Comparison of ENCODE assay signal across 29 cellular contexts in genomic region chr11:38123673-38124072, GRCh38.
"Had no signal": no experiment of that assay in that cellular context is flagged by ENCODE, and none has a peak within 500 bp of the region (broad histone marks: within the 10 kb centered on the region; RNA-seq: fewer than 3 reads in every experiment).

No MANE protein-coding gene starts in this region.

- DNase-seq: colonic mucosa; effector CD8-positive, alpha-beta T cell; foreskin keratinocyte; glutamatergic neuron; heart right ventricle; hippocampal formation; left cardiac atrium; left lung; mesendoderm; naive thymus-derived CD8-positive, alpha-beta T cell; nephron progenitor cell; right lobe of liver; small intestine; stimulated activated CD4-positive, alpha-beta T cell treated with anti-CD3 and anti-CD28 coated beads, Interleukin-15, amount 100 ng/mL, for 24 hours; stimulated activated CD4-positive, alpha-beta T cell treated with anti-CD3 and anti-CD28 coated beads, Interleukin-2, amount 100 ng/mL, for 48 hours; stimulated activated naive B cell treated with anti-CD40 and anti-IgM and Interleukin-4, amounts not matched to agents 10 μg/mL and 1 μg/mL and 100 μg/mL, for 72 hours; upper lobe of left lung had no signal

- H3K4me3 ChIP-seq: colonic mucosa, esophagus muscularis mucosa, gastroesophageal sphincter, heart right ventricle, left lung, right lobe of liver, thoracic aorta, tibial nerve, upper lobe of left lung had no signal

- H2AFZ ChIP-seq: parathyroid adenoma had no signal

- H3K36me3 ChIP-seq: colonic mucosa, esophagus muscularis mucosa, gastroesophageal sphincter, heart right ventricle, left lung, neutrophil, right lobe of liver, thoracic aorta, tibial nerve, upper lobe of left lung had no signal

- H3K27me3 ChIP-seq: colonic mucosa, esophagus muscularis mucosa, foreskin keratinocyte, gastroesophageal sphincter, heart right ventricle, left lung, neutrophil, right lobe of liver, tibial nerve, upper lobe of left lung had no signal

- FAIRE-seq: endothelial cell of umbilical vein, islet of Langerhans, small intestine, urothelium cell line had no signal

- H3K79me2 ChIP-seq: parathyroid adenoma had no signal

- H3K27ac ChIP-seq: colonic mucosa, esophagus muscularis mucosa, foreskin keratinocyte, gastroesophageal sphincter, heart right ventricle, left lung, neutrophil, parathyroid adenoma, right lobe of liver, thoracic aorta, tibial nerve, upper lobe of left lung had no signal

- H3K4me1 Mint-ChIP-seq: naive thymus-derived CD8-positive, alpha-beta T cell; nephron progenitor cell; stimulated activated naive B cell treated with anti-CD40 and anti-IgM and Interleukin-4, amounts not matched to agents 10 μg/mL and 1 μg/mL and 100 μg/mL, for 72 hours had no signal

- H3K4me1 ChIP-seq: colonic mucosa, esophagus muscularis mucosa, foreskin keratinocyte, gastroesophageal sphincter, heart right ventricle, left lung, parathyroid adenoma, right lobe of liver, tibial nerve, upper lobe of left lung had no signal

- H3K9ac ChIP-seq: parathyroid adenoma had no signal

- H3K27ac Mint-ChIP-seq: dendritic cell treated with granulocyte-macrophage colony-stimulating factor and Interleukin-4, amounts not matched to agents 40 ng/mL and 50 ng/mL, for 4 days; naive thymus-derived CD8-positive, alpha-beta T cell; nephron progenitor cell; progenitor cell of endocrine pancreas; stimulated activated naive B cell treated with anti-CD40 and anti-IgM and Interleukin-4, amounts not matched to agents 10 μg/mL and 1 μg/mL and 100 μg/mL, for 72 hours; stimulated activated naive CD8-positive, alpha-beta T cell treated with anti-CD3 and anti-CD28 coated beads, Interleukin-15, Interleukin-2, amounts not matched to agents 100 ng/mL and 50 ng/mL, for 24 hours had no signal

- ATAC-seq: foreskin keratinocyte; gastroesophageal sphincter; heart right ventricle; left cardiac atrium; left lung; naive thymus-derived CD8-positive, alpha-beta T cell; right lobe of liver; stimulated activated naive B cell treated with anti-CD40 and anti-IgM and Interleukin-4, amounts not matched to agents 10 μg/mL and 1 μg/mL and 100 μg/mL, for 72 hours had no signal

- H3K27me3 Mint-ChIP-seq: dendritic cell treated with granulocyte-macrophage colony-stimulating factor and Interleukin-4, amounts not matched to agents 40 ng/mL and 50 ng/mL, for 4 days; naive thymus-derived CD8-positive, alpha-beta T cell; stimulated activated naive B cell treated with anti-CD40 and anti-IgM and Interleukin-4, amounts not matched to agents 10 μg/mL and 1 μg/mL and 100 μg/mL, for 72 hours; stimulated activated naive CD8-positive, alpha-beta T cell treated with anti-CD3 and anti-CD28 coated beads, Interleukin-15, Interleukin-2, amounts not matched to agents 100 ng/mL and 50 ng/mL, for 24 hours had no signal

- H3K4me3 Mint-ChIP-seq: dendritic cell treated with granulocyte-macrophage colony-stimulating factor and Interleukin-4, amounts not matched to agents 40 ng/mL and 50 ng/mL, for 4 days; naive thymus-derived CD8-positive, alpha-beta T cell; nephron progenitor cell; stimulated activated naive B cell treated with anti-CD40 and anti-IgM and Interleukin-4, amounts not matched to agents 10 μg/mL and 1 μg/mL and 100 μg/mL, for 72 hours; stimulated activated naive CD8-positive, alpha-beta T cell treated with anti-CD3 and anti-CD28 coated beads, Interleukin-15, Interleukin-2, amounts not matched to agents 100 ng/mL and 50 ng/mL, for 24 hours had no signal

- H3K36me3 Mint-ChIP-seq: naive thymus-derived CD8-positive, alpha-beta T cell; stimulated activated naive B cell treated with anti-CD40 and anti-IgM and Interleukin-4, amounts not matched to agents 10 μg/mL and 1 μg/mL and 100 μg/mL, for 72 hours had no signal

- H3K9me3 Mint-ChIP-seq: dendritic cell treated with granulocyte-macrophage colony-stimulating factor and Interleukin-4, amounts not matched to agents 40 ng/mL and 50 ng/mL, for 4 days; nephron progenitor cell had no signal

- H3K9me3 ChIP-seq: colonic mucosa, esophagus muscularis mucosa, gastroesophageal sphincter, heart right ventricle, neutrophil, right lobe of liver, thoracic aorta, tibial nerve, upper lobe of left lung had no signal
